In the genomic region with DNA sequence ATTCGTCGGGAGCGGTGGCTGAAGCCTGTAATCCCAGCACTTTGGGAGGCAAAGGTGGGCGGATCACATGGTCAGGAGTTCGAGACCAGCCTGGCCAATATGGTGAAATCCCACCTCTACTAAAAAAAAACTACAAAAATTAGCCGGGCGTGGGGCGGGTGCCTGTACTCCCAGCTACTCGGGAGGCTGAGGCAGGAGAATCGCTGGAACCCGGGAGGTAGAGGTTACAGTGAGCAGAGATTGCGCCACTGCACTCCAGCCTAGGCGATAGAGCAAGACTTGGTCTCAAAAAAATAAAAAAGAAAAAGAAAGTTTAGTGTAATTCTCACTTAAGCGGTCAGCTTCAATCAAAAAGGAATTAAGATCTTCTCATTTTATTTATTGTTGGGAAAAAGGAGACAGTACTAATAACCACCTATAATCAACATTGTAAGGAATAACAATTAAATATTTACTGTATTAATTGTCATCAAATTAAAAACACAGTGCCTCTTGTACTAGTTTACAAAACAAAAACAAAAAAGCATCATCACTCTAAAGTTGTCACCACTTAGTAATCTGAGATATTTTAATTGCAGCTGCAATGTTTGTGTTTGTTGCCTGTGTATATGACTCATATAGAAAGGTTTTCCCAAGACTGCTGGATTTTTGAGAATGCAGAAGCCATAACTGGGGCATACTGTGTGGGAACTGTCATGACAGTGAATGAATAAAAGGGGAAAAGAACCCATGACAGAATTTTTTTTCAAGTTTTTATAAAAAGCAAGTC, we compare ENCODE assay signal across 1 cellular context.
A peak's percentile ranks its signal among the peaks of the same experiment; 100 is the strongest.
TF ChIP-seq lines count a peak whose summit lies in the region.

No MANE protein-coding gene starts in this region.

TF ChIP-seq in HCT116, 20 proteins besides CTCF, POLR2A, EP300 and RAD21:
- TF ChIP-seq FOSL1 (IDR thresholded peaks at IDR 0.05; ENCODE audit: low read depth) (peak; percentile 50), JUND (IDR thresholded peaks at IDR 0.05) (peak; percentile 16; the same call in 1 of the 2 replicates), CEBPB (IDR thresholded peaks at IDR 0.05; ENCODE audit: low read depth) (no peak), CBX3 (IDR thresholded peaks at IDR 0.05; ENCODE audit: low read depth) (no peak), ELF1 (IDR thresholded peaks at IDR 0.05; ENCODE audit: borderline replicate concordance, low read depth) (no peak), SP1 (IDR thresholded peaks at IDR 0.05; ENCODE audit: low read depth) (no peak), ZFX (IDR thresholded peaks at IDR 0.05) (no peak), ZNF274 (IDR thresholded peaks at IDR 0.05; ENCODE audit: low read depth, low read length) (no peak), EGR1 (IDR thresholded peaks at IDR 0.05; ENCODE audit: low read depth) (0 out of 2 replicates have a peak, but pooled peaks have one; percentile 34), SIN3A (IDR thresholded peaks at IDR 0.05; ENCODE audit: low read depth) (0 out of 2 replicates have a peak, but pooled peaks have one; percentile 23), EZH2phosphoT487 (IDR thresholded peaks at IDR 0.05; ENCODE audit: borderline replicate concordance) (no peak), SRF (IDR thresholded peaks at IDR 0.05; ENCODE audit: low read depth) (no peak)
- TF ChIP-seq, protein P1, sequence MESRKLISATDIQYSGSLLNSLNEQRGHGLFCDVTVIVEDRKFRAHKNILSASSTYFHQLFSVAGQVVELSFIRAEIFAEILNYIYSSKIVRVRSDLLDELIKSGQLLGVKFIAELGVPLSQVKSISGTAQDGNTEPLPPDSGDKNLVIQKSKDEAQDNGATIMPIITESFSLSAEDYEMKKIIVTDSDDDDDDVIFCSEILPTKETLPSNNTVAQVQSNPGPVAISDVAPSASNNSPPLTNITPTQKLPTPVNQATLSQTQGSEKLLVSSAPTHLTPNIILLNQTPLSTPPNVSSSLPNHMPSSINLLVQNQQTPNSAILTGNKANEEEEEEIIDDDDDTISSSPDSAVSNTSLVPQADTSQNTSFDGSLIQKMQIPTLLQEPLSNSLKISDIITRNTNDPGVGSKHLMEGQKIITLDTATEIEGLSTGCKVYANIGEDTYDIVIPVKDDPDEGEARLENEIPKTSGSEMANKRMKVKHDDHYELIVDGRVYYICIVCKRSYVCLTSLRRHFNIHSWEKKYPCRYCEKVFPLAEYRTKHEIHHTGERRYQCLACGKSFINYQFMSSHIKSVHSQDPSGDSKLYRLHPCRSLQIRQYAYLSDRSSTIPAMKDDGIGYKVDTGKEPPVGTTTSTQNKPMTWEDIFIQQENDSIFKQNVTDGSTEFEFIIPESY (IDR thresholded peaks at IDR 0.05; ENCODE audit: extremely low read depth, insufficient replicate concordance, low read length): no peak
- TF ChIP-seq, protein P2, sequence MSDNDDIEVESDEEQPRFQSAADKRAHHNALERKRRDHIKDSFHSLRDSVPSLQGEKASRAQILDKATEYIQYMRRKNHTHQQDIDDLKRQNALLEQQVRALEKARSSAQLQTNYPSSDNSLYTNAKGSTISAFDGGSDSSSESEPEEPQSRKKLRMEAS (IDR thresholded peaks at IDR 0.05): no peak
- TF ChIP-seq, protein P3, sequence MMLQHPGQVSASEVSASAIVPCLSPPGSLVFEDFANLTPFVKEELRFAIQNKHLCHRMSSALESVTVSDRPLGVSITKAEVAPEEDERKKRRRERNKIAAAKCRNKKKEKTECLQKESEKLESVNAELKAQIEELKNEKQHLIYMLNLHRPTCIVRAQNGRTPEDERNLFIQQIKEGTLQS (IDR thresholded peaks at IDR 0.05): no peak
